In the genomic region with DNA sequence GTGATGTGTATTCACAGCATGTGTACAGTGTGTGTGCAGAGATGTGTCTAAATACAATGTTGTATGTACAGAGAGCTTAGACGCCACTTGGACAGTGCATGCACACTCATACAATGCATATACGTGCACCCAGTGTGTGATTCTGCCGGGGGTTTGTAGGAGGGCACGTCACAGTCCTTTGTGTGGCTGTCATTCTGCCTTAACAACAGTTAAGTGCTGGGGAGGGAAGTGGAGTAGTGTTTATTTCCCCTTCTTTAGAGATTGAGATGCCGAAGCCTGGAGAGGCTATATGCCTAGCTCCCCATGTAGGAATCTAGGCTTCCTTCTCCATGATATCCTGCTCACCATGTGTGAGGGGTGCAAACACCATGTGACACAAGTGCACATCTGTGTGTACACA, we compare ENCODE assay signal across 21 cellular contexts. TPM values are rescaled to one million over a fixed set of nuclear protein-coding genes. Genes with fewer than 3 reads are reported as not detected.
"Had no signal": no experiment of that assay in that cellular context is flagged by ENCODE, and none has a peak within 500 bp of the region (broad histone marks: within the 10 kb centered on the region; RNA-seq: fewer than 3 reads in every experiment).

No MANE protein-coding gene starts in this region.

- ATAC-seq: activated CD8-positive, alpha-beta T cell treated with anti-CD3 and anti-CD28 coated beads, Interleukin-2, amount 10 ng/mL, durations not matched to agents 7 days and 5 days; PC-3; WTC11 had no signal

- DNase-seq: activated CD4-positive, alpha-beta T cell treated with anti-CD3 and anti-CD28 coated beads for 48 hours; activated CD4-positive, alpha-beta T cell treated with anti-CD3 and anti-CD28 coated beads, Interleukin-2, amount 50 U/mL, for 4 hours; activated CD4-positive, CD25-positive, alpha-beta regulatory T cell treated with anti-CD3 and anti-CD28 coated beads, Interleukin-2, amount 50 U/mL, for 72 hours; activated CD8-positive, alpha-beta memory T cell treated with anti-CD3 and anti-CD28 coated beads, Interleukin-2, amount 50 U/mL, for 48 hours; activated CD8-positive, alpha-beta T cell treated with anti-CD3 and anti-CD28 coated beads, Interleukin-2, amount 10 ng/mL, durations not matched to agents 7 days and 5 days; activated naive CD4-positive, alpha-beta T cell treated with anti-CD3 and anti-CD28 coated beads, Interleukin-2, amount 50 U/mL, for 16 hours; activated naive CD8-positive, alpha-beta T cell treated with anti-CD3 and anti-CD28 coated beads, Interleukin-2, amount 10 ng/mL, durations not matched to agents 7 days and 5 days; activated T-cell treated with anti-CD3 and anti-CD28 coated beads, Interleukin-2, amount 50 U/mL, for 1 hour; anterior cingulate cortex; central memory CD4-positive, alpha-beta T cell; Karpas-422; NCI-H1092 treated with DMSO at 0.1 percent for 48 hours; NCI-H1417 treated with DMSO at 0.1 percent for 48 hours; NCI-H2029; NCI-H446; PC-3; SHP77 treated with DMSO at 0.1 percent for 48 hours had no signal

- H3K9me3 ChIP-seq: adrenal gland, breast epithelium had no signal

- FAIRE-seq: RCC 7860 had no signal

- H3K36me3 ChIP-seq: adrenal gland, breast epithelium had no signal

- H3K4me1 ChIP-seq: adrenal gland, breast epithelium had no signal

- H3K27ac ChIP-seq: adrenal gland, breast epithelium had no signal

- H3K4me3 ChIP-seq: adrenal gland, breast epithelium had no signal

- H3K27me3 ChIP-seq: adrenal gland, breast epithelium had no signal

RNA-seq across cellular contexts. Expression of a gene that starts 38.1 kb away (rescaled TPM):
- total RNA-seq: activated CD8-positive, alpha-beta T cell treated with anti-CD3 and anti-CD28 coated beads, Interleukin-2, amount 10 ng/mL, durations not matched to agents 7 days and 5 days; activated naive CD8-positive, alpha-beta T cell treated with anti-CD3 and anti-CD28 coated beads, Interleukin-2, amount 10 ng/mL, durations not matched to agents 7 days and 5 days had no signal
